ENCODE assay signal across 36 cellular contexts in genomic region chrX:130944230-130944629, GRCh38.
"Had no signal": no experiment of that assay in that cellular context is flagged by ENCODE, and none has a peak within 500 bp of the region (broad histone marks: within the 10 kb centered on the region; RNA-seq: fewer than 3 reads in every experiment).

No MANE protein-coding gene starts in this region.

- H3K9me3 Mint-ChIP-seq: activated CD4-positive, alpha-beta T cell treated with anti-CD3 and anti-CD28 coated beads, Interleukin-2, amount 10 ng/mL, durations not matched to agents 24 days and 14 days; activated CD8-positive, alpha-beta T cell treated with anti-CD3 and anti-CD28 coated beads for 36 hours; activated naive CD4-positive, alpha-beta T cell treated with anti-CD3 and anti-CD28 coated beads, Interleukin-2, amount 10 ng/mL, durations not matched to agents 7 days and 5 days; activated naive CD4-positive, alpha-beta T cell treated with anti-CD3 and anti-CD28 coated beads, Interleukin-2, amount 50 U/mL, for 24 hours; activated naive CD8-positive, alpha-beta T cell treated with anti-CD3 and anti-CD28 coated beads, Interleukin-2, amount 10 ng/mL, durations not matched to agents 7 days and 5 days; activated naive CD8-positive, alpha-beta T cell treated with anti-CD3 and anti-CD28 coated beads, Interleukin-2, amount 50 U/mL, for 24 hours; activated T-helper 2 cell treated with anti-CD3 and anti-CD28 coated beads, Interferon-gamma antibody, Interleukin-2, Interleukin-4, amounts not matched to agents 10 μg/mL and 5 μg/mL and 100 μg/mL, durations not matched to agents 14 hours and 24 hours and 36 hours; T-helper 1 cell treated with Interleukin-12 subunit alpha and Interleukin-12 subunit beta and Interleukin-4 antibody, amounts not matched to agents 30 μg/mL and 1 μg/mL, for 36 hours; T-helper 2 cell treated with Interferon-gamma antibody and Interleukin-4, amounts not matched to agents 5 μg/mL and 100 μg/mL, for 36 hours had no signal

- ATAC-seq: activated CD8-positive, alpha-beta memory T cell treated with anti-CD3 and anti-CD28 coated beads, Interleukin-2, amount 10 ng/mL, durations not matched to agents 7 days and 5 days; activated CD8-positive, alpha-beta T cell treated with anti-CD3 and anti-CD28 coated beads for 36 hours; activated naive CD8-positive, alpha-beta T cell treated with anti-CD3 and anti-CD28 coated beads, Interleukin-2, amount 50 U/mL, for 24 hours; body of pancreas had no signal

- H3K27ac Mint-ChIP-seq: activated B cell treated with CpG ODN at 0.5 μM for 24 hours; activated CD4-positive, alpha-beta memory T cell treated with anti-CD3 and anti-CD28 coated beads for 36 hours; activated CD4-positive, alpha-beta T cell treated with anti-CD3 and anti-CD28 coated beads, Interleukin-2, amount 10 ng/mL, durations not matched to agents 24 days and 14 days; activated CD8-positive, alpha-beta memory T cell treated with anti-CD3 and anti-CD28 coated beads, Interleukin-2, amount 10 ng/mL, durations not matched to agents 7 days and 5 days; activated CD8-positive, alpha-beta T cell treated with anti-CD3 and anti-CD28 coated beads for 36 hours; activated naive CD4-positive, alpha-beta T cell treated with anti-CD3 and anti-CD28 coated beads, Interleukin-2, amount 10 ng/mL, durations not matched to agents 7 days and 5 days; activated naive CD4-positive, alpha-beta T cell treated with anti-CD3 and anti-CD28 coated beads, Interleukin-2, amount 50 U/mL, for 24 hours; activated naive CD8-positive, alpha-beta T cell; activated naive CD8-positive, alpha-beta T cell treated with anti-CD3 and anti-CD28 coated beads, Interleukin-2, amount 10 ng/mL, durations not matched to agents 7 days and 5 days; activated naive CD8-positive, alpha-beta T cell treated with anti-CD3 and anti-CD28 coated beads, Interleukin-2, amount 50 U/mL, for 24 hours; activated T-cell treated with anti-CD3 and anti-CD28 coated beads, Interleukin-2, amount 50 U/mL, for 24 hours; activated T-helper 2 cell treated with anti-CD3 and anti-CD28 coated beads, Interferon-gamma antibody, Interleukin-2, Interleukin-4, amounts not matched to agents 10 μg/mL and 5 μg/mL and 100 μg/mL, durations not matched to agents 14 hours and 24 hours and 36 hours; T-helper 1 cell treated with Interleukin-12 subunit alpha and Interleukin-12 subunit beta and Interleukin-4 antibody, amounts not matched to agents 30 μg/mL and 1 μg/mL, for 36 hours; T-helper 2 cell treated with Interferon-gamma antibody and Interleukin-4, amounts not matched to agents 5 μg/mL and 100 μg/mL, for 36 hours had no signal

- H3K27ac ChIP-seq: ascending aorta, body of pancreas, brain microvascular endothelial cell, breast epithelium, VCaP had no signal

- H3K4me1 Mint-ChIP-seq: activated B cell treated with CpG ODN at 0.5 μM for 24 hours; activated CD4-positive, alpha-beta T cell treated with anti-CD3 and anti-CD28 coated beads, Interleukin-2, amount 10 ng/mL, durations not matched to agents 24 days and 14 days; activated CD8-positive, alpha-beta memory T cell treated with anti-CD3 and anti-CD28 coated beads, Interleukin-2, amount 10 ng/mL, durations not matched to agents 7 days and 5 days; activated naive CD4-positive, alpha-beta T cell treated with anti-CD3 and anti-CD28 coated beads, Interleukin-2, amount 10 ng/mL, durations not matched to agents 7 days and 5 days; activated naive CD4-positive, alpha-beta T cell treated with anti-CD3 and anti-CD28 coated beads, Interleukin-2, amount 50 U/mL, for 24 hours; activated naive CD8-positive, alpha-beta T cell treated with anti-CD3 and anti-CD28 coated beads, Interleukin-2, amount 10 ng/mL, durations not matched to agents 7 days and 5 days; activated naive CD8-positive, alpha-beta T cell treated with anti-CD3 and anti-CD28 coated beads, Interleukin-2, amount 50 U/mL, for 24 hours had no signal

- H3K9me3 ChIP-seq: body of pancreas had no signal

- H3K36me3 ChIP-seq: ascending aorta, brain microvascular endothelial cell, breast epithelium had no signal

- DNase-seq: activated B cell treated with CpG ODN at 0.5 μM for 24 hours; activated CD4-positive, alpha-beta memory T cell treated with anti-CD3 and anti-CD28 coated beads for 36 hours; activated CD4-positive, alpha-beta T cell treated with anti-CD3 and anti-CD28 coated beads for 4 hours; activated CD4-positive, alpha-beta T cell treated with anti-CD3 and anti-CD28 coated beads, Interleukin-2, amount 10 ng/mL, durations not matched to agents 24 days and 14 days; activated CD4-positive, alpha-beta T cell treated with anti-CD3 and anti-CD28 coated beads, Interleukin-2, amount 50 U/mL, for 1 hour; activated CD4-positive, alpha-beta T cell treated with anti-CD3 and anti-CD28 coated beads, Interleukin-2, amount 50 U/mL, for 4 hours; activated CD4-positive, CD25-positive, alpha-beta regulatory T cell treated with anti-CD3 and anti-CD28 coated beads, Interleukin-2, amount 50 U/mL, for 72 hours; activated CD8-positive, alpha-beta memory T cell treated with anti-CD3 and anti-CD28 coated beads for 24 hours; activated CD8-positive, alpha-beta memory T cell treated with anti-CD3 and anti-CD28 coated beads, Interleukin-2, amount 10 ng/mL, durations not matched to agents 7 days and 5 days; activated CD8-positive, alpha-beta memory T cell treated with anti-CD3 and anti-CD28 coated beads, Interleukin-2, amount 50 U/mL, for 48 hours; activated CD8-positive, alpha-beta T cell treated with anti-CD3 and anti-CD28 coated beads for 36 hours; activated effector memory CD4-positive, alpha-beta T cell treated with Interleukin-2 at 50 U/mL for 16 hours; activated gamma-delta T cell; activated naive CD4-positive, alpha-beta T cell treated with anti-CD3 and anti-CD28 coated beads, Interleukin-2, amount 10 ng/mL, durations not matched to agents 7 days and 5 days; activated naive CD4-positive, alpha-beta T cell treated with Interleukin-2 at 50 U/mL for 16 hours; activated naive CD8-positive, alpha-beta T cell treated with anti-CD3 and anti-CD28 coated beads, Interleukin-2, amount 10 ng/mL, durations not matched to agents 7 days and 5 days; activated naive CD8-positive, alpha-beta T cell treated with anti-CD3 and anti-CD28 coated beads, Interleukin-2, amount 50 U/mL, for 24 hours; activated T-cell treated with anti-CD3 and anti-CD28 coated beads, Interleukin-2, amount 50 U/mL, for 24 hours; activated T-cell treated with anti-CD3 and anti-CD28 coated beads, Interleukin-2, amount 50 U/mL, for 48 hours; amygdala; anterior cingulate cortex; body of pancreas; brain microvascular endothelial cell; central memory CD4-positive, alpha-beta T cell; T-helper 1 cell; T-helper 2 cell; T-helper 9 cell had no signal

- H3K4me1 ChIP-seq: ascending aorta, body of pancreas, breast epithelium had no signal

- H3K4me3 Mint-ChIP-seq: activated B cell treated with CpG ODN at 0.5 μM for 24 hours; activated CD4-positive, alpha-beta memory T cell treated with anti-CD3 and anti-CD28 coated beads for 36 hours; activated CD4-positive, alpha-beta T cell treated with anti-CD3 and anti-CD28 coated beads, Interleukin-2, amount 10 ng/mL, durations not matched to agents 24 days and 14 days; activated CD8-positive, alpha-beta memory T cell treated with anti-CD3 and anti-CD28 coated beads, Interleukin-2, amount 10 ng/mL, durations not matched to agents 7 days and 5 days; activated CD8-positive, alpha-beta T cell treated with anti-CD3 and anti-CD28 coated beads for 36 hours; activated naive CD4-positive, alpha-beta T cell treated with anti-CD3 and anti-CD28 coated beads, Interleukin-2, amount 10 ng/mL, durations not matched to agents 7 days and 5 days; activated naive CD4-positive, alpha-beta T cell treated with anti-CD3 and anti-CD28 coated beads, Interleukin-2, amount 50 U/mL, for 24 hours; activated naive CD8-positive, alpha-beta T cell; activated naive CD8-positive, alpha-beta T cell treated with anti-CD3 and anti-CD28 coated beads, Interleukin-2, amount 10 ng/mL, durations not matched to agents 7 days and 5 days; activated naive CD8-positive, alpha-beta T cell treated with anti-CD3 and anti-CD28 coated beads, Interleukin-2, amount 50 U/mL, for 24 hours; activated T-cell treated with anti-CD3 and anti-CD28 coated beads, Interleukin-2, amount 50 U/mL, for 24 hours; T-helper 1 cell treated with Interleukin-12 subunit alpha and Interleukin-12 subunit beta and Interleukin-4 antibody, amounts not matched to agents 30 μg/mL and 1 μg/mL, for 36 hours; T-helper 2 cell treated with Interferon-gamma antibody and Interleukin-4, amounts not matched to agents 5 μg/mL and 100 μg/mL, for 36 hours had no signal

- H3K36me3 Mint-ChIP-seq: activated CD4-positive, alpha-beta memory T cell treated with anti-CD3 and anti-CD28 coated beads for 36 hours; activated CD8-positive, alpha-beta memory T cell treated with anti-CD3 and anti-CD28 coated beads, Interleukin-2, amount 10 ng/mL, durations not matched to agents 7 days and 5 days; activated naive CD4-positive, alpha-beta T cell treated with anti-CD3 and anti-CD28 coated beads, Interleukin-2, amount 10 ng/mL, durations not matched to agents 7 days and 5 days; activated naive CD4-positive, alpha-beta T cell treated with anti-CD3 and anti-CD28 coated beads, Interleukin-2, amount 50 U/mL, for 24 hours; activated naive CD8-positive, alpha-beta T cell; activated naive CD8-positive, alpha-beta T cell treated with anti-CD3 and anti-CD28 coated beads, Interleukin-2, amount 10 ng/mL, durations not matched to agents 7 days and 5 days had no signal

- H3K4me3 ChIP-seq: ascending aorta, body of pancreas, breast epithelium had no signal

- H3K27me3 Mint-ChIP-seq: activated naive CD4-positive, alpha-beta T cell treated with anti-CD3 and anti-CD28 coated beads, Interleukin-2, amount 10 ng/mL, durations not matched to agents 7 days and 5 days had no signal

- H3K27me3 ChIP-seq: ascending aorta, body of pancreas, brain microvascular endothelial cell had no signal

- FAIRE-seq: TTC549 had no signal
